8 cellular contexts compared by ENCODE assay signal in genomic region chr7:118184392-118184899, GRCh38. TPM values are rescaled to one million over a fixed set of nuclear protein-coding genes. Genes with fewer than 3 reads are reported as not detected.
DNase-seq lines count a peak whose midpoint lies in the region; ATAC-seq and TF ChIP-seq lines count a peak whose summit lies in the region.

No MANE protein-coding gene starts in this region.

- peaks cover 40% of the 10 kb centered on the region for H3K4me1 Mint-ChIP-seq in osteocyte (ENCODE audit: unreplicated experiment)

- H3K27me3 Mint-ChIP-seq in osteocyte (ENCODE audit: unreplicated experiment), result no peaks in the 10 kb centered on the region

- peak overlapping the region; percentile 97 for H3K4me3 ChIP-seq in SJCRH30

- DNase-seq in NCI-H2227 treated with DMSO at 0.1 percent for 48 hours (lab: John Stamatoyannopoulos, UW), result peak; percentile 72
- DNase-seq in NCI-H2227 (lab: John Stamatoyannopoulos, UW; ENCODE audit: unreplicated experiment), result no peak
- peak in 1 of 2 experiments; percentile 35 for DNase-seq in SJCRH30
- DNase-seq in epithelial cell of prostate (ENCODE audit: low read depth, low spot score), result no peak
- DNase-seq in osteocyte (ENCODE audit: extremely low spot score, unreplicated experiment), result no peak
- no peak for DNase-seq in ureter (ENCODE audit: low spot score)
- DNase-seq in MV-4-11 (lab: John Stamatoyannopoulos, UW), result no peak

- no peaks in the 10 kb centered on the region for H3K27me3 ChIP-seq in SJCRH30

- H3K4me3 Mint-ChIP-seq in osteocyte (ENCODE audit: unreplicated experiment), result peak overlapping the region; percentile 95

- TF ChIP-seq CTCF in osteocyte (IDR thresholded peaks at IDR 0.05), result no peak

- H3K36me3 Mint-ChIP-seq in osteocyte (ENCODE audit: unreplicated experiment), result peaks cover 17% of the 10 kb centered on the region

- H3K9me3 Mint-ChIP-seq in osteocyte (ENCODE audit: unreplicated experiment), result no peaks in the 10 kb centered on the region

- H3K36me3 ChIP-seq in SJCRH30, result peaks cover 34% of the 10 kb centered on the region

- no peaks in the 10 kb centered on the region for H3K9me3 ChIP-seq in SJCRH30 (replicated peaks)

- ATAC-seq in GM18511 (IDR thresholded peaks at IDR 0.05; ENCODE audit: unreplicated experiment), result no peak

- H3K4me1 ChIP-seq in SJCRH30, result peaks cover 7% of the 10 kb centered on the region; the same call in 1 of the 2 replicates

- H3K27ac ChIP-seq in SJCRH30, result peak overlapping the region; percentile 95
- H3K27ac ChIP-seq in epithelial cell of prostate, result peak overlapping the region; percentile 69

- H3K27ac Mint-ChIP-seq in osteocyte (ENCODE audit: unreplicated experiment), result peak overlapping the region; percentile 100

RNA-seq across cellular contexts. Expression of gene LSM8, which starts 0.5 kb away (rescaled TPM):
- 76.8 and 92.0 TPM in 2 replicates for total RNA-seq in SJCRH30 (2014; rRNA removed; shearing (Covaris generic))
- total RNA-seq in osteocyte (27.3 and 31.1 TPM in 2 replicates), ureter (28.1 TPM)

RNA-seq across cellular contexts. Expression of gene ANKRD7, which starts 40.1 kb away (rescaled TPM):
- total RNA-seq in SJCRH30 (2014; rRNA removed; shearing (Covaris generic)), result 0.86 and 0.93 TPM in 2 replicates
- total RNA-seq in osteocyte (not detected in 2 replicates), ureter (not detected)
